Comparison of ENCODE assay signal across 20 cellular contexts in genomic region chr3:13223574-13224237, GRCh38.
DNase-seq lines count a peak whose midpoint lies in the region; ATAC-seq, FAIRE-seq and TF ChIP-seq lines count a peak whose summit lies in the region.
"Had no signal": no experiment of that assay in that cellular context is flagged by ENCODE, and none has a peak within 500 bp of the region (broad histone marks: within the 10 kb centered on the region; RNA-seq: fewer than 3 reads in every experiment).

No MANE protein-coding gene starts in this region.

- DNase-seq in body of pancreas (peak; percentile 74 to 85 (median 82)), kidney (peak; percentile 36), NCI-H1694 treated with DMSO at 0.1 percent for 48 hours (lab: John Stamatoyannopoulos, UW) (no peak), GM10266 (ENCODE audit: extremely low spot score) (no peak)
- no peak for DNase-seq in stimulated activated CD4-positive, alpha-beta T cell treated with anti-CD3 and anti-CD28 coated beads, Interleukin-15, amount 100 ng/mL, for 24 hours
- DNase-seq: activated CD4-positive, CD25-positive, alpha-beta regulatory T cell treated with anti-CD3 and anti-CD28 coated beads, Interleukin-2, amount 50 U/mL, for 72 hours; CD4-positive, alpha-beta T cell; DMS53; NCI-H1436; NCI-H2171 treated with DMSO at 0.1 percent for 48 hours; NCI-H748 treated with DMSO at 0.1 percent for 48 hours; retina had no signal

- ATAC-seq in body of pancreas (peak; percentile 76), GM18505 (IDR thresholded peaks at IDR 0.05; ENCODE audit: unreplicated experiment) (no peak)
- ATAC-seq: esophagus mucosa, left lung had no signal

- no peaks in the 10 kb centered on the region for H3K9me2 ChIP-seq in Loucy (replicated peaks; ENCODE audit: low read depth, low read length)

- WGBS in body of pancreas, 2 donors, result 54 to 57% methylated on average over 11 to 17 of the region's 17 CpGs

- peak overlapping the region; percentile 35; the same call in 1 of the 2 replicates for H3K27ac ChIP-seq in BLaER1
- peak overlapping the region in 3 of 4 donors; percentile 6 to 54 (median 42) for H3K27ac ChIP-seq in body of pancreas
- no peak overlapping the region for H3K27ac ChIP-seq in kidney (ENCODE audit: low read depth in 2 of 2, low read length in 2 of 2)
- H3K27ac ChIP-seq: cardiac muscle cell, left lung, neutrophil, thoracic aorta had no signal

- no peak overlapping the region for H3K9ac ChIP-seq in BLaER1
- H3K9ac ChIP-seq in Loucy (ENCODE audit: low read depth, low read length, poor library complexity, severe bottlenecking), result no peak overlapping the region
- H3K9ac ChIP-seq in kidney (ENCODE audit: low read length in 2 of 2), result no peak overlapping the region

- FAIRE-seq in kidney (lab: Jason Lieb, UNC), result no peak

- H4K20me1 ChIP-seq in BLaER1 (no peaks in the 10 kb centered on the region), Loucy (ENCODE audit: insufficient read depth, low read length, poor library complexity, severe bottlenecking) (no peaks in the 10 kb centered on the region)

- no peaks in the 10 kb centered on the region for H3K79me2 ChIP-seq in Loucy (ENCODE audit: insufficient read depth, low read length)

- H3K9me3 ChIP-seq in BLaER1 (no peaks in the 10 kb centered on the region), Loucy (ENCODE audit: insufficient read depth, low read depth, low read length) (no peaks in the 10 kb centered on the region), body of pancreas (no peaks in the 10 kb centered on the region), kidney (ENCODE audit: control insufficient read depth in 1 of 2, low read length in 2 of 2) (no peaks in the 10 kb centered on the region)
- H3K9me3 ChIP-seq: left lung, neutrophil, thoracic aorta had no signal

- no peaks in the 10 kb centered on the region for H3K36me3 ChIP-seq in BLaER1
- no peaks in the 10 kb centered on the region for H3K36me3 ChIP-seq in Loucy (ENCODE audit: insufficient read depth, low read length)
- no peaks in the 10 kb centered on the region for H3K36me3 ChIP-seq in body of pancreas (replicated peaks in 1 of 2; ENCODE audit: insufficient read depth in 1 of 2, low read depth in 2 of 2)
- H3K36me3 ChIP-seq in kidney (ENCODE audit: control insufficient read depth in 1 of 2, insufficient read depth in 2 of 2, low read length in 2 of 2), result no peaks in the 10 kb centered on the region
- H3K36me3 ChIP-seq: cardiac muscle cell, left lung, neutrophil, thoracic aorta had no signal

- no peak overlapping the region for H2AFZ ChIP-seq in Loucy (ENCODE audit: low read length)

- H3K4me3 ChIP-seq in BLaER1 (no peak overlapping the region), Loucy (ENCODE audit: low read length, poor library complexity, severe bottlenecking) (no peak overlapping the region), body of pancreas (no peak overlapping the region), kidney (ENCODE audit: low read length in 2 of 2) (no peak overlapping the region)
- H3K4me3 ChIP-seq: cardiac muscle cell, left lung, thoracic aorta had no signal

- H3K27me3 ChIP-seq in BLaER1, result no peaks in the 10 kb centered on the region
- no peaks in the 10 kb centered on the region for H3K27me3 ChIP-seq in Loucy (ENCODE audit: insufficient read depth, low read length, poor library complexity, severe bottlenecking)
- no peaks in the 10 kb centered on the region for H3K27me3 ChIP-seq in body of pancreas
- H3K27me3 ChIP-seq: cardiac muscle cell had no signal

- TF ChIP-seq POLR2A in body of pancreas (IDR thresholded peaks at IDR 0.05) (no peak), GM18505 (IDR thresholded peaks at IDR 0.05; ENCODE audit: borderline replicate concordance, extremely low read depth, insufficient read depth, insufficient read length) (no peak)

- intact Hi-C loops in body of pancreas (cut with DNase I) (no loop called here), kidney (cut with DNase I) (no loop called here)

- TF ChIP-seq CTCF in Loucy (conservative IDR thresholded peaks at IDR 0.05; ENCODE audit: low read length), result no peak
- TF ChIP-seq CTCF in body of pancreas (IDR thresholded peaks at IDR 0.05), result no peak
- TF ChIP-seq CTCF in kidney (IDR thresholded peaks at IDR 0.05; ENCODE audit: borderline replicate concordance, extremely low read depth, insufficient read depth), result no peak
- TF ChIP-seq CTCF in GM10266 (IDR thresholded peaks at IDR 0.05; ENCODE audit: control insufficient read depth, insufficient read depth, low read depth, missing control alignments), result no peak

- H3K4me1 ChIP-seq in BLaER1 (peaks cover 75% of the 10 kb centered on the region), Loucy (ENCODE audit: insufficient read depth, low read length, poor library complexity, severe bottlenecking) (peaks cover 9% of the 10 kb centered on the region), body of pancreas (peaks cover 41% of the 10 kb centered on the region), kidney (ENCODE audit: control insufficient read depth in 1 of 2, insufficient read depth in 1 of 2, low read depth in 1 of 2, low read length in 2 of 2) (no peaks in the 10 kb centered on the region)
- H3K4me1 ChIP-seq: left lung had no signal

- H3K4me2 ChIP-seq in BLaER1 (peak overlapping the region; percentile 80), Loucy (ENCODE audit: low read depth, low read length, poor library complexity, severe bottlenecking) (peak overlapping the region; percentile 1)

- H3F3A ChIP-seq in Loucy (ENCODE audit: low read depth), result no peaks in the 10 kb centered on the region

Comparison
In these comparisons a context has a peak if more than half of its experiments do, and no peak if none do; other contexts are left out.
1. H3K27ac ChIP-seq: peak in BLaER1 (single experiment) and body of pancreas (3 of 4); none in kidney (0 of 2).
2. DNase-seq: peak in body of pancreas (4 of 4) and kidney (single experiment); none in NCI-H1694 treated with DMSO at 0.1 percent for 48 hours (single experiment), stimulated activated CD4-positive, alpha-beta T cell treated with anti-CD3 and anti-CD28 coated beads, Interleukin-15, amount 100 ng/mL, for 24 hours (single experiment) and GM10266 (single experiment).